13 cellular contexts compared by ENCODE assay signal in the genomic region with DNA sequence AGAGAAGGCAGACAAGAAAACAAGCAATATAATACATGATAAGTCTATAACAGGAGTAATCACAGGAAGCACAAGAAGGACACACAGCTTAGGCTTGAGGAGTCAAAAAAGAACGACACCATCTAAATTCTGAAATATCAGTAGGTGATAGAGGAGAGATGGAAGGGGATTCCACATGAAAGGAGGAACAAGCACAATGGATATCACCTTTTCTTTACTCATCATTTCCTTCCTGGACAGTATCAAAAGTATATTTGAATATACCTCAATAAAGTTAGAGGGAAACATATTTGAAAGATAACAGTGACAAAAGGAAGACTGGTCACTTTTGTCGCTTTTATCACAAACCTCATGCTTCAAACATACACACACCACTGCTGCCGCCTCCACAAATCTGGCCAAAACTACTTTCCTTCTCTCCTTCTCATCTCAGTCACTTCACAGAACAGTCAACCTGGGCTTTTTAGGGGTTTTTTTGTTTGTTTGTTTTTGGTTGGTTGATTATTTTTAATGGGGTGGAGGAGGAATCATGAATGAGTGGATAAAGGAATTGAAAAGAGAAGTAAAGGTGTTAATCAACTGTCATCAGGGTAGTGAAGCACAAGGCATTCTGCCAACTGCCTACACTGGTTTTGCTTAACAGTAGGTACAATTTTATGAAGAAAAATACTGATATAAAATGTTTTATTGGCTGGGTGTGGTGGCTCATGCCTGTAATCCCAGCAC. TPM values are rescaled to one million over a fixed set of nuclear protein-coding genes. Genes with fewer than 3 reads are reported as not detected.
DNase-seq lines count a peak whose midpoint lies in the region; ATAC-seq, FAIRE-seq and TF ChIP-seq lines count a peak whose summit lies in the region.
"Had no signal": no experiment of that assay in that cellular context is flagged by ENCODE, and none has a peak within 500 bp of the region (broad histone marks: within the 10 kb centered on the region; RNA-seq: fewer than 3 reads in every experiment).

No MANE protein-coding gene starts in this region.

- H3K4me3 ChIP-seq in SU-DHL-6 (ENCODE audit: insufficient read depth, low read length, poor library complexity, severe bottlenecking) (no peak overlapping the region), GM23248 (no peak overlapping the region)

- H3K36me3 Mint-ChIP-seq in natural killer cell, result peaks cover 13% of the 10 kb centered on the region

- H3K4me2 ChIP-seq in SU-DHL-6 (ENCODE audit: low read depth, low read length, poor library complexity, severe bottlenecking) (peak overlapping the region; percentile 48), GM23248 (ENCODE audit: unreplicated experiment) (no peak overlapping the region)
- H3K4me2 ChIP-seq: KMS-11 had no signal

- H3K9me3 ChIP-seq in SU-DHL-6 (ENCODE audit: insufficient read depth, low read length) (no peaks in the 10 kb centered on the region), GM23248 (ENCODE audit: low read depth) (no peaks in the 10 kb centered on the region)

- peaks cover 45 to 55% of the 10 kb centered on the region in 2 donors for H3K4me1 Mint-ChIP-seq in natural killer cell

- H3K27ac ChIP-seq in SU-DHL-6 (ENCODE audit: low read depth, low read length), result peak overlapping the region; percentile 76
- H3K27ac ChIP-seq in GM23248, result no peak overlapping the region
- H3K27ac ChIP-seq: KMS-11 had no signal

- no peak for TF ChIP-seq CTCF in SU-DHL-6 (IDR thresholded peaks at IDR 0.05; ENCODE audit: insufficient read depth, low read length, poor library complexity, severe bottlenecking)
- no peak for TF ChIP-seq CTCF in natural killer cell (IDR thresholded peaks at IDR 0.05)

- H4K20me1 ChIP-seq in SU-DHL-6 (ENCODE audit: low read depth, low read length) (no peaks in the 10 kb centered on the region), GM23248 (ENCODE audit: insufficient read depth) (no peaks in the 10 kb centered on the region)

- peak overlapping the region; percentile 44 to 56 for H3K27ac Mint-ChIP-seq in natural killer cell

- H3K4me1 ChIP-seq in GM23248 (ENCODE audit: insufficient read depth), result 0 out of 2 replicates have a peak, but pooled peaks cover 3% of the 10 kb centered on the region

- no peaks in the 10 kb centered on the region for H3K9me3 Mint-ChIP-seq in natural killer cell

- H2AFZ ChIP-seq in SU-DHL-6 (ENCODE audit: low read depth, low read length, severe bottlenecking), result no peak overlapping the region
- H2AFZ ChIP-seq in GM23248, result no peak overlapping the region

- WGBS in GM23248 (ENCODE audit: low coverage in 1 of 2, low lambda C conversion rate in 2 of 2, missing lambda C conversion rate in 2 of 2), 2 experiments, result 91 to 93% methylated on average over 3 of the region's 3 CpGs

- intact Hi-C loops in natural killer cell (cut with micrococcal nuclease), result loop anchor here (1.0 kb wide), 1 partner anchor 9 kb away; no protein-coding TSS in a partner anchor

- peak overlapping the region; percentile 61 for H3K4me3 Mint-ChIP-seq in natural killer cell

- H3F3A ChIP-seq in SU-DHL-6 (ENCODE audit: insufficient read depth), result peaks cover 57% of the 10 kb centered on the region
- H3F3A ChIP-seq in GM23248 (ENCODE audit: insufficient read depth), result no peaks in the 10 kb centered on the region

- H3K9ac ChIP-seq in SU-DHL-6 (ENCODE audit: low read length), result no peak overlapping the region; the same call in 1 of the 2 replicates
- no peak overlapping the region for H3K9ac ChIP-seq in GM23248
- H3K9ac ChIP-seq: KMS-11 had no signal

- H3K27me3 ChIP-seq in SU-DHL-6 (ENCODE audit: low read length), result no peaks in the 10 kb centered on the region
- H3K27me3 ChIP-seq in GM23248 (replicated peaks; ENCODE audit: insufficient read depth), result no peaks in the 10 kb centered on the region

- H3K9me2 ChIP-seq in SU-DHL-6 (replicated peaks; ENCODE audit: insufficient read depth, low read length) (no peaks in the 10 kb centered on the region), GM23248 (ENCODE audit: insufficient read depth) (no peaks in the 10 kb centered on the region)

- ATAC-seq in GM21737 (IDR thresholded peaks at IDR 0.05; ENCODE audit: unreplicated experiment) (peak; percentile 44), natural killer cell (peak; percentile 13 to 35 (median 31))
- ATAC-seq: esophagus mucosa had no signal

- FAIRE-seq in GM18507 (lab: Jason Lieb, UNC), result peak; percentile 83
- FAIRE-seq: kidney had no signal

- H3K27me3 Mint-ChIP-seq in natural killer cell (ENCODE audit: low read depth in 2 of 2), result no peaks in the 10 kb centered on the region

- H3K79me2 ChIP-seq in SU-DHL-6 (ENCODE audit: insufficient read depth, low read length) (peaks cover 99% of the 10 kb centered on the region), GM23248 (ENCODE audit: insufficient read depth) (peaks cover 91% of the 10 kb centered on the region)

- in situ Hi-C loops in GM23248 (cut with MboI), result no loop called here

- DNase-seq in GM18507 (ENCODE audit: extremely low spot score, insufficient read length, low read depth), result no peak
- no peak for DNase-seq in natural killer cell
- no peak for DNase-seq in NCI-H82 (lab: John Stamatoyannopoulos, UW)
- no peak for DNase-seq in NCI-H2196 (lab: John Stamatoyannopoulos, UW; ENCODE audit: unreplicated experiment)
- DNase-seq in GM23248, result no peak
- DNase-seq: activated CD4-positive, alpha-beta T cell treated with anti-CD3 and anti-CD28 coated beads, Interleukin-2, amount 50 U/mL, for 48 hours; DND-41; kidney; NCI-H2171 treated with DMSO at 0.1 percent for 48 hours had no signal

- H3K36me3 ChIP-seq in SU-DHL-6 (ENCODE audit: low read length), result 0 out of 2 replicates have a peak, but pooled peaks cover 8% of the 10 kb centered on the region
- H3K36me3 ChIP-seq in GM23248 (ENCODE audit: low read depth), result no peaks in the 10 kb centered on the region

RNA-seq across cellular contexts. Expression of gene DENND4A, which starts 18.5 kb away (rescaled TPM):
- 10 to 100 TPM; 65.8 to 84.6 (median 66.1) TPM for total RNA-seq in natural killer cell
- 10.9 and 20.6 TPM in 2 replicates for total RNA-seq in GM23248 (2014; rRNA removed; shearing (Covaris generic))
- 5.1 and 5.6 TPM in 2 replicates for polyA plus RNA-seq in GM23248 (2016; fragmentation: Nextera tagmentation; extraction: Ambion mirVana)
